Comparison of ENCODE assay signal across 20 cellular contexts in genomic region chr10:47312663-47312995, GRCh38. TPM values are rescaled to one million over a fixed set of nuclear protein-coding genes. Genes with fewer than 3 reads are reported as not detected.
"Had no signal": no experiment of that assay in that cellular context is flagged by ENCODE, and none has a peak within 500 bp of the region (broad histone marks: within the 10 kb centered on the region; RNA-seq: fewer than 3 reads in every experiment).

No MANE protein-coding gene starts in this region.

- H3K36me3 ChIP-seq: esophagus squamous epithelium, gastrocnemius medialis, heart right ventricle, left lung had no signal

- H3K27ac Mint-ChIP-seq: effector memory CD8-positive, alpha-beta T cell; endodermal cell had no signal

- H3K4me1 ChIP-seq: gastrocnemius medialis had no signal

- H3K27ac ChIP-seq: coronary artery, epithelial cell of prostate, esophagus squamous epithelium, gastrocnemius medialis, heart right ventricle, left lung, lower lobe of right lung had no signal

- H3K4me3 ChIP-seq: coronary artery, esophagus squamous epithelium, gastrocnemius medialis, heart right ventricle, left lung, lower lobe of right lung had no signal

- H3K9me3 Mint-ChIP-seq: effector memory CD8-positive, alpha-beta T cell; endodermal cell had no signal

- H3K27me3 ChIP-seq: gastrocnemius medialis had no signal

- H3K4me3 Mint-ChIP-seq: endodermal cell had no signal

- H3K4me1 Mint-ChIP-seq: endodermal cell had no signal

- H3K9me3 ChIP-seq: esophagus squamous epithelium, gastrocnemius medialis, heart right ventricle, left lung, lower lobe of right lung had no signal

RNA-seq across cellular contexts. Expression of gene GDF2, which starts 9.6 kb away (rescaled TPM):
- total RNA-seq: dermis microvascular lymphatic vessel endothelial cell, endodermal cell, esophagus mucosa, esophagus squamous epithelium, gastrocnemius medialis, glomerular endothelial cell, heart right ventricle, kidney epithelial cell, left cardiac atrium, left lung, left ventricle myocardium superior, lower leg skin, lower lobe of right lung, lung microvascular endothelial cell, mononuclear cell, mucosa of gallbladder had no signal
- polyA plus RNA-seq: heart right ventricle, keratinocyte had no signal

RNA-seq across cellular contexts. Expression of gene GDF10, which starts 12.6 kb away (rescaled TPM):
- total RNA-seq: dermis microvascular lymphatic vessel endothelial cell, endodermal cell, esophagus mucosa, glomerular endothelial cell, kidney epithelial cell, mononuclear cell had no signal
- polyA plus RNA-seq: keratinocyte had no signal

RNA-seq across cellular contexts. Expression of gene RBP3, which starts 35.5 kb away (rescaled TPM):
- total RNA-seq: dermis microvascular lymphatic vessel endothelial cell, endodermal cell, esophagus mucosa, esophagus squamous epithelium, gastrocnemius medialis, glomerular endothelial cell, heart right ventricle, kidney epithelial cell, left cardiac atrium, left lung, left ventricle myocardium superior, lower leg skin, lower lobe of right lung, lung microvascular endothelial cell, mononuclear cell, mucosa of gallbladder had no signal
- polyA plus RNA-seq: heart right ventricle, keratinocyte had no signal
